Comparison of ENCODE assay signal across 8 cellular contexts in the genomic region with DNA sequence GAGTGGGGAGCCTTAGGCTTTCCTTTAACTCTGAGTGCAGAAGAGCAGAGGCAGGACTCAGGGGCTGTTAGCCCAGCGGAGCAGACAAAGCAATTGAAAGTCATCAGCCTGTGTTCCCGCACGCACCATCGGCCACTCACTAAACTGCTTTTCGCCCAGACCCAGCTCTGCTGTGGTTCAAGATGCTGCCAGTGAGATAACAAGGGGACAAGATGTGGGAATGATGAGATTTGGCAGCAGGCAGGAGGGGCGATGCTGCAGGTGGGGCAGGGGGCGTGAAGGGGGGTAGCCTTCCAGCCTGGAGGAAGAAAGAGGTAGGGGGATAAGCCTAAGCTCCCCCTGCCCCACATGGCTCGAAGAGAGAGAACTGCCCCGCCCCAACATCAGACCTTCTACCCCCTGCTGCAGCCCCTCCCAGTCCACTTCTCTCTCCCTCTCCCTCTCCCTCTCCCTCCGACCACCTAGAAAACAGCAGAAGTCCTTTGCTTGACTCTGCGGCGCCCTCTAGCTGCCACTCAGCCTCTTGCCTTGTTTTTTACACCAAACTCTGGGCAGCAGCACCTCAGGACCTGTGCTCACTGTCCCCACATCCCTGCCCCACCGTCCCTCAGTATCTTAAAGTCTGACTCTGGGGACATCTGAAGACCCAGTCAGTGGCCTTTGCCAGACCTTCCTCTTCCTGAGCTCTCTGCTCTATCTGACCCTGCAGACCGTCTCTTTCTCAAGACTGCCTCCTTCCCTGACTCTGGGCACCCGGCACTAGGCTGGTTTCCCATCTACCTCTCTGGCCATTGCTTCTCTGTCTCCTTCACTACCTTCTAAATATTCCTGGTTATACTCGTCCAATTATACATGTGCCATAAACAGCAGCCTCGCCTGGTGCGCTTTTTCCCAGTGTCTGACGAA.
DNase-seq lines count a peak whose midpoint lies in the region; ATAC-seq and TF ChIP-seq lines count a peak whose summit lies in the region.

No MANE protein-coding gene starts in this region.

- TF ChIP-seq CTCF in Panc1 (IDR thresholded peaks at IDR 0.05), result peak; percentile 97
- TF ChIP-seq CTCF in fibroblast of the aortic adventitia (IDR thresholded peaks at IDR 0.05; ENCODE audit: insufficient read depth, low read length), result peak; percentile 88
- peak; percentile 70 for TF ChIP-seq CTCF in neutrophil (IDR thresholded peaks at IDR 0.05)
- peak; percentile 57 to 86 (median 67) for TF ChIP-seq CTCF in testis (IDR thresholded peaks at IDR 0.05)

- CTCF ChIA-PET in Panc1 (lab: Charles Lee), result interaction anchor here (0.6 to 1.0 kb wide), 7 partner anchors 11 to 410 kb away, joined by 3 to 16 read pairs (median 5); no protein-coding TSS in a partner anchor

- H3K27me3 Mint-ChIP-seq in activated T-helper 17 cell treated with anti-CD3 and anti-CD28 coated beads, Interleukin-2, amount 50 U/mL, for 72 hours, result peaks cover 10% of the 10 kb centered on the region

- peak; percentile 27 for DNase-seq in CMK (ENCODE audit: low read depth)
- peak in 53 of 76 experiments; percentile 3 to 68 (median 31) for DNase-seq in HUDEP-2 (lab: John Stamatoyannopoulos, UW; ENCODE audit: unreplicated experiment in 76 of 76)
- no peak for DNase-seq in Panc1 (ENCODE audit: low read depth, low spot score)
- DNase-seq in fibroblast of the aortic adventitia (ENCODE audit: low read depth), result peak; percentile 69
- peak; percentile 93 for DNase-seq in testis

- in situ Hi-C loops in Panc1 (cut with HindIII; ENCODE audit: low pct_unique_long_range_greater_than_20kb, low sequenced_read_pairs), result no loop called here

- H3K4me3 Mint-ChIP-seq in activated T-helper 17 cell treated with anti-CD3 and anti-CD28 coated beads, Interleukin-2, amount 50 U/mL, for 72 hours, result no peak overlapping the region

- no peak overlapping the region for H3K27ac Mint-ChIP-seq in activated T-helper 17 cell treated with anti-CD3 and anti-CD28 coated beads, Interleukin-2, amount 50 U/mL, for 72 hours

- intact Hi-C loops in Panc1 (cut with micrococcal nuclease; ENCODE audit: unreplicated experiment), result loop anchor here (2.0 to 5.0 kb wide), 2 partner anchors 224 to 297 kb away; no protein-coding TSS in a partner anchor
- intact Hi-C loops in testis (cut with DNase I; ENCODE audit: low total_unique reads), result no loop called here

- no peak for TF ChIP-seq POLR2A in testis (IDR thresholded peaks at IDR 0.05)

- WGBS in testis, 2 donors, result 63 to 64% methylated on average over 19 of the region's 19 CpGs

- H3K4me1 ChIP-seq in Panc1 (ENCODE audit: control insufficient read depth, insufficient read depth, low read length) (no peaks in the 10 kb centered on the region), neutrophil (ENCODE audit: control insufficient read depth in 1 of 2, insufficient read depth in 1 of 2, low read depth in 1 of 2, low read length in 1 of 2) (peaks cover 3 to 6% of the 10 kb centered on the region in 2 experiments), testis (no peaks in the 10 kb centered on the region)

- BruUV-seq in Panc1 (replicated peaks; lab: Mats Ljungman, UMichigan), result no TSS peak

- no peaks in the 10 kb centered on the region for H3K9me3 Mint-ChIP-seq in activated T-helper 17 cell treated with anti-CD3 and anti-CD28 coated beads, Interleukin-2, amount 50 U/mL, for 72 hours

- POLR2A ChIA-PET in Panc1 (lab: Charles Lee), result no interaction called here

- H3K4me3 ChIP-seq in Panc1 (ENCODE audit: low read depth in 2 of 2, low read length in 2 of 2) (no peak overlapping the region), fibroblast of the aortic adventitia (ENCODE audit: low read depth, low read length) (no peak overlapping the region), neutrophil (ENCODE audit: low read depth in 1 of 2, low read length in 1 of 2) (no peak overlapping the region), testis (no peak overlapping the region)

- no peaks in the 10 kb centered on the region for H3K36me3 Mint-ChIP-seq in activated T-helper 17 cell treated with anti-CD3 and anti-CD28 coated beads, Interleukin-2, amount 50 U/mL, for 72 hours (ENCODE audit: low read depth)

- peaks cover 9% of the 10 kb centered on the region for H3K4me1 Mint-ChIP-seq in activated T-helper 17 cell treated with anti-CD3 and anti-CD28 coated beads, Interleukin-2, amount 50 U/mL, for 72 hours

- H3K27me3 ChIP-seq in Panc1 (ENCODE audit: control insufficient read depth, insufficient read depth, low read length) (no peaks in the 10 kb centered on the region; the same call in 1 of the 2 replicates), neutrophil (peaks cover 4% of the 10 kb centered on the region), testis (no peaks in the 10 kb centered on the region)

- no peaks in the 10 kb centered on the region for H3K9me3 ChIP-seq in Panc1 (ENCODE audit: control insufficient read depth, insufficient read depth, low read depth, low read length)
- H3K9me3 ChIP-seq in neutrophil, result no peaks in the 10 kb centered on the region
- H3K9me3 ChIP-seq in testis, result no peaks in the 10 kb centered on the region

- H3K36me3 ChIP-seq in Panc1 (ENCODE audit: control insufficient read depth, insufficient read depth, low read length), result no peaks in the 10 kb centered on the region
- no peaks in the 10 kb centered on the region for H3K36me3 ChIP-seq in neutrophil
- no peaks in the 10 kb centered on the region for H3K36me3 ChIP-seq in testis (ENCODE audit: low read depth, missing control alignments)

- H3K27ac ChIP-seq in Panc1 (ENCODE audit: low read length) (no peak overlapping the region), neutrophil (no peak overlapping the region), testis (no peak overlapping the region)

- ATAC-seq in Panc1 (peak; percentile 75), HG03039 (IDR thresholded peaks at IDR 0.05; ENCODE audit: unreplicated experiment) (no peak)
- peak; percentile 53 for ATAC-seq in activated T-helper 17 cell treated with anti-CD3 and anti-CD28 coated beads, Interleukin-2, amount 50 U/mL, for 72 hours (replicated peaks)
